1 cellular context compared by ENCODE assay signal in genomic region chr14:30214014-30214413, GRCh38.
TF ChIP-seq lines count a peak whose summit lies in the region.

No MANE protein-coding gene starts in this region.

TF ChIP-seq in IMR-90, 13 proteins besides CTCF, POLR2A, EP300 and RAD21 (continued from another document):
- TF ChIP-seq, protein P1, sequence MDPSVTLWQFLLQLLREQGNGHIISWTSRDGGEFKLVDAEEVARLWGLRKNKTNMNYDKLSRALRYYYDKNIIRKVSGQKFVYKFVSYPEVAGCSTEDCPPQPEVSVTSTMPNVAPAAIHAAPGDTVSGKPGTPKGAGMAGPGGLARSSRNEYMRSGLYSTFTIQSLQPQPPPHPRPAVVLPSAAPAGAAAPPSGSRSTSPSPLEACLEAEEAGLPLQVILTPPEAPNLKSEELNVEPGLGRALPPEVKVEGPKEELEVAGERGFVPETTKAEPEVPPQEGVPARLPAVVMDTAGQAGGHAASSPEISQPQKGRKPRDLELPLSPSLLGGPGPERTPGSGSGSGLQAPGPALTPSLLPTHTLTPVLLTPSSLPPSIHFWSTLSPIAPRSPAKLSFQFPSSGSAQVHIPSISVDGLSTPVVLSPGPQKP (IDR thresholded peaks at IDR 0.05; ENCODE audit: borderline replicate concordance, low read depth, low read length) = no peak
- TF ChIP-seq, protein P2, sequence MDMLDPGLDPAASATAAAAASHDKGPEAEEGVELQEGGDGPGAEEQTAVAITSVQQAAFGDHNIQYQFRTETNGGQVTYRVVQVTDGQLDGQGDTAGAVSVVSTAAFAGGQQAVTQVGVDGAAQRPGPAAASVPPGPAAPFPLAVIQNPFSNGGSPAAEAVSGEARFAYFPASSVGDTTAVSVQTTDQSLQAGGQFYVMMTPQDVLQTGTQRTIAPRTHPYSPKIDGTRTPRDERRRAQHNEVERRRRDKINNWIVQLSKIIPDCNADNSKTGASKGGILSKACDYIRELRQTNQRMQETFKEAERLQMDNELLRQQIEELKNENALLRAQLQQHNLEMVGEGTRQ (IDR thresholded peaks at IDR 0.05; ENCODE audit: low read depth, low read length) = no peak
- no peak for TF ChIP-seq FOS (IDR thresholded peaks at IDR 0.05; ENCODE audit: low read depth, low read length)
- TF ChIP-seq RCOR1 (IDR thresholded peaks at IDR 0.05; ENCODE audit: insufficient replicate concordance, low read length) = no peak
- TF ChIP-seq MAFK (IDR thresholded peaks at IDR 0.05; ENCODE audit: low read depth, low read length) = no peak
- TF ChIP-seq SMC3 (IDR thresholded peaks at IDR 0.05; ENCODE audit: low read depth, low read length) = no peak
- TF ChIP-seq BHLHE40 (IDR thresholded peaks at IDR 0.05; ENCODE audit: low read depth, low read length) = no peak
- TF ChIP-seq MAZ (IDR thresholded peaks at IDR 0.05; ENCODE audit: borderline replicate concordance, low read depth, low read length) = no peak
- no peak for TF ChIP-seq NFE2L2 (IDR thresholded peaks at IDR 0.05; ENCODE audit: low read depth, low read length)
- TF ChIP-seq CEBPB (IDR thresholded peaks at IDR 0.05; ENCODE audit: low read depth, low read length) = no peak
